ENCODE assay signal across 15 cellular contexts in genomic region chr7:133478591-133479135, GRCh38.
A peak's percentile ranks its signal among the peaks of the same experiment; 100 is the strongest.
DNase-seq lines count a peak whose midpoint lies in the region; ATAC-seq and TF ChIP-seq lines count a peak whose summit lies in the region.
"Had no signal": no experiment of that assay in that cellular context is flagged by ENCODE, and none has a peak within 500 bp of the region (broad histone marks: within the 10 kb centered on the region; RNA-seq: fewer than 3 reads in every experiment).

No MANE protein-coding gene starts in this region.

- H3K4me2 ChIP-seq in osteoblast (ENCODE audit: insufficient read depth, low read length), result no peak overlapping the region

- no peaks in the 10 kb centered on the region for H3K9me3 ChIP-seq in osteoblast (ENCODE audit: low read depth, low read length)
- H3K9me3 ChIP-seq: gastrocnemius medialis had no signal

- H3K27ac ChIP-seq in osteoblast (ENCODE audit: low read depth, low read length), result no peak overlapping the region
- H3K27ac ChIP-seq: gastrocnemius medialis, RWPE1 had no signal

- no peaks in the 10 kb centered on the region for H3K79me2 ChIP-seq in osteoblast (ENCODE audit: insufficient read depth, low read length)

- no peak for TF ChIP-seq CTCF in osteoblast (IDR thresholded peaks at IDR 0.05; ENCODE audit: extremely low read depth, low read depth, low read length)

- H3K27me3 ChIP-seq in osteoblast (ENCODE audit: insufficient read depth, low read length), result no peaks in the 10 kb centered on the region
- H3K27me3 ChIP-seq: gastrocnemius medialis had no signal

- DNase-seq in NCI-H748 (lab: John Stamatoyannopoulos, UW; ENCODE audit: unreplicated experiment) (peak; percentile 11), NCI-H748 treated with DMSO at 0.1 percent for 48 hours (lab: John Stamatoyannopoulos, UW) (no peak), NCI-H187 (lab: John Stamatoyannopoulos, UW) (peak; percentile 78 to 85), NCI-H446 treated with DMSO at 0.1 percent for 48 hours (lab: John Stamatoyannopoulos, UW) (peak; percentile 83), osteoblast (ENCODE audit: insufficient read length, low spot score, missing footprints) (peak; percentile 31), dermis blood vessel endothelial cell (no peak)
- DNase-seq in activated CD4-positive, alpha-beta T cell treated with anti-CD3 and anti-CD28 coated beads for 1 hour, result no peak
- DNase-seq: activated naive CD4-positive, alpha-beta T cell treated with anti-CD3 and anti-CD28 coated beads, Interleukin-2, amount 10 ng/mL, durations not matched to agents 7 days and 5 days; CD4-positive, alpha-beta memory T cell; gastrocnemius medialis; stimulated activated CD4-positive, alpha-beta T cell treated with anti-CD3 and anti-CD28 coated beads, Interleukin-2, amount 100 ng/mL, for 24 hours; SW 1271 had no signal

- ATAC-seq in HG03135 (IDR thresholded peaks at IDR 0.05; ENCODE audit: unreplicated experiment), result no peak
- ATAC-seq: left lobe of liver had no signal

- peaks cover 6% of the 10 kb centered on the region for H3K4me1 ChIP-seq in osteoblast (ENCODE audit: insufficient read depth, low read length)

- no peaks in the 10 kb centered on the region for H3K36me3 ChIP-seq in osteoblast (ENCODE audit: insufficient read depth, low read length)
- H3K36me3 ChIP-seq: gastrocnemius medialis had no signal

- no peak overlapping the region for H2AFZ ChIP-seq in osteoblast (ENCODE audit: low read length)

- no peaks in the 10 kb centered on the region for H4K20me1 ChIP-seq in osteoblast (ENCODE audit: insufficient read depth, low read length)

- no peak overlapping the region for H3K4me3 ChIP-seq in osteoblast (ENCODE audit: insufficient read depth, low read length)
- H3K4me3 ChIP-seq: gastrocnemius medialis had no signal

Comparison
In these comparisons a context has a peak if more than half of its experiments do, and no peak if none do; other contexts are left out.
1. DNase-seq: peak in NCI-H748 (single experiment), NCI-H187 (2 of 2), NCI-H446 treated with DMSO at 0.1 percent for 48 hours (single experiment) and osteoblast (single experiment); none in NCI-H748 treated with DMSO at 0.1 percent for 48 hours (single experiment), dermis blood vessel endothelial cell (single experiment) and activated CD4-positive, alpha-beta T cell treated with anti-CD3 and anti-CD28 coated beads for 1 hour (single experiment).